ENCODE assay signal across 25 cellular contexts in the genomic region with DNA sequence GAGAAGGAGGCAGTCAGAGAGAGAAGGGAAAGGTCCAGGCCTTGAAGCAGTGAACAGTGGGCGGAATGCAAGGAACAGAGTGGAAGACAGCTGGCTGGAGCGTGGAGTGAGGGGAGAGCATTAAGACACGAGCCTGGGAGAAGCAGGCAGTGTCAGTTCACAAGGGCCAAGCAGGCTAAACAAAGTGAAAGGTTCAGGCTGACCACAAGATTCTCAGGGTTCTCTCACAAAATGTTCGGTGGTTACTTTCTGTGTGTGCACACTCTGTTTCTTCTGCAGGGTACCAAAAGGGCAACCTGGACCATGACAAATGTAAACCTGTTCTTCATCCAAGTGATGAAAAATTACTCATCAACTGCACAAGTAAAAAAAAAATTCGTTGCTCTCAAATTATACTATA.
"Had no signal": no experiment of that assay in that cellular context is flagged by ENCODE, and none has a peak within 500 bp of the region (broad histone marks: within the 10 kb centered on the region; RNA-seq: fewer than 3 reads in every experiment).

No MANE protein-coding gene starts in this region.

- H3K4me3 ChIP-seq: ovary, psoas muscle, right lobe of liver, sigmoid colon, stomach, thoracic aorta, thyroid gland, tibial nerve, upper lobe of left lung, vagina had no signal

- H3K4me1 ChIP-seq: parathyroid adenoma, psoas muscle, right lobe of liver, sigmoid colon, stomach, thyroid gland, tibial nerve, upper lobe of left lung, vagina had no signal

- DNase-seq: nephron progenitor cell; occipital lobe; ovary; posterior cingulate gyrus; psoas muscle; right cardiac atrium; right lobe of liver; sigmoid colon; small intestine; stimulated activated CD4-positive, alpha-beta T cell treated with anti-CD3 and anti-CD28 coated beads, Interleukin-15, amount 100 ng/mL, for 24 hours; stimulated activated CD4-positive, alpha-beta T cell treated with anti-CD3 and anti-CD28 coated beads, Interleukin-2, amount 100 ng/mL, for 24 hours; stimulated activated CD4-positive, alpha-beta T cell treated with anti-CD3 and anti-CD28 coated beads, Interleukin-2, amount 100 ng/mL, for 48 hours; stimulated activated CD4-positive, alpha-beta T cell treated with anti-CD3 and anti-CD28 coated beads, Interleukin-4, amount 100 ng/mL, for 24 hours; stimulated activated naive B cell treated with anti-CD40 and anti-IgM and Interleukin-4, amounts not matched to agents 10 μg/mL and 1 μg/mL and 100 μg/mL, for 72 hours; stimulated activated naive CD4-positive, alpha-beta T cell treated with Interleukin-2 at 50 U/mL for 16 hours; stomach; thyroid gland; trophoblast cell; upper lobe of left lung had no signal

- H3K79me2 ChIP-seq: parathyroid adenoma had no signal

- ATAC-seq: natural killer cell treated with Interleukin-12 subunit alpha and Interleukin-12 subunit beta and Interleukin-15 and Interleukin-18, amount 100 ng/mL, for 72 hours; psoas muscle; right cardiac atrium; right lobe of liver; stimulated activated effector memory CD8-positive, alpha-beta T cell treated with anti-CD3 and anti-CD28 coated beads, Interleukin-12 subunit alpha, Interleukin-12 subunit beta, amount 100 ng/mL, for 72 hours; stimulated activated naive B cell treated with anti-CD40 and anti-IgM and Interleukin-4, amounts not matched to agents 10 μg/mL and 1 μg/mL and 100 μg/mL, for 72 hours had no signal

- H2AFZ ChIP-seq: parathyroid adenoma had no signal

- H3K9me3 ChIP-seq: psoas muscle, right lobe of liver, thyroid gland had no signal

- H3K27ac ChIP-seq: ovary, parathyroid adenoma, psoas muscle, right lobe of liver, sigmoid colon, stomach, thoracic aorta, thyroid gland, tibial nerve, upper lobe of left lung, vagina had no signal

- H3K36me3 ChIP-seq: ovary, right lobe of liver, sigmoid colon, stomach, thoracic aorta, thyroid gland, tibial nerve, upper lobe of left lung, vagina had no signal

- H3K9ac ChIP-seq: parathyroid adenoma had no signal

- H3K27me3 ChIP-seq: ovary, right lobe of liver, sigmoid colon, stomach, thyroid gland, tibial nerve, upper lobe of left lung, vagina had no signal
